2 cellular contexts compared by ENCODE assay signal in genomic region chr19:10422846-10423245, GRCh38.
TF ChIP-seq lines count a peak whose summit lies in the region.

No MANE protein-coding gene starts in this region.

TF ChIP-seq in SK-N-SH, 30 proteins besides CTCF, POLR2A, EP300 and RAD21 (continued from another document):
- no peak for TF ChIP-seq RCOR1 (IDR thresholded peaks at IDR 0.05; ENCODE audit: low read length)
- no peak for TF ChIP-seq YY1 (IDR thresholded peaks at IDR 0.05; ENCODE audit: low read depth)
- no peak for TF ChIP-seq SIN3A (IDR thresholded peaks at IDR 0.05; ENCODE audit: borderline replicate concordance, low read depth, low read length)
TF ChIP-seq in SK-N-SH: peak in this region for 0.

TF ChIP-seq in SK-N-SH treated with all-trans-retinoic acid at 6 μM for 48 hours, 23 proteins besides CTCF, POLR2A, EP300 and RAD21 (continued from another document):
- TF ChIP-seq BACH2 (CRISPR knock-in tag; IDR thresholded peaks at IDR 0.05; ENCODE audit: borderline replicate concordance), result no peak
TF ChIP-seq in SK-N-SH treated with all-trans-retinoic acid at 6 μM for 48 hours: peak in this region for 0.
